Comparison of ENCODE assay signal across 20 cellular contexts in the genomic region with DNA sequence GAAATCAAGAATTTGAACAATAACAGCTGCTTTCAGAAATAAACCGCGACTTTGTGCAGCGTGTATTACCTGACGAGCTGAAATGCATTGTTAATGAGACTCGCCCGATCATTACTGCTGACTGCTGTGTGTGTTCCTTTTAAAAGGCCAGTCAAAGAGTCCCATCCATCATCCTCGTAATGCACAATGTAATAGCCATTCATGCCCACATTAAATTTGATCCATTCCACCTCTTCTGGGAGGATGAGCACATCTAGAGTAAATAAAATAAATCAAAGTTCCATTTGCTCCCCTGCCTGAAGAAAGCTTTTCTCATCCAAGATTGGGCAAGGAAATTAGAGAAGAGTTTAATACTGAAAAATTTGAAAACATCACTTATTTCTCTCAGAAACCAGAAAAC. TPM values are rescaled to one million over a fixed set of nuclear protein-coding genes. Genes with fewer than 3 reads are reported as not detected.
DNase-seq lines count a peak whose midpoint lies in the region; ATAC-seq and TF ChIP-seq lines count a peak whose summit lies in the region.
"Had no signal": no experiment of that assay in that cellular context is flagged by ENCODE, and none has a peak within 500 bp of the region (broad histone marks: within the 10 kb centered on the region; RNA-seq: fewer than 3 reads in every experiment).

No MANE protein-coding gene starts in this region.

- DNase-seq in CD4-positive, CD25-positive, alpha-beta regulatory T cell, result no peak
- DNase-seq in Calu3 (no peak), NCI-H2081 treated with DMSO at 0.1 percent for 48 hours (lab: John Stamatoyannopoulos, UW) (peak; percentile 19), immature natural killer cell (no peak), GF-D8 (lab: John Stamatoyannopoulos, UW) (no peak)
- DNase-seq in activated CD4-positive, alpha-beta T cell treated with anti-CD3 and anti-CD28 coated beads, Interleukin-2, amount 10 ng/mL, durations not matched to agents 7 days and 5 days, result no peak
- DNase-seq: activated CD4-positive, alpha-beta T cell treated with anti-CD3 and anti-CD28 coated beads, Interleukin-2, amount 50 U/mL, for 48 hours; activated T-cell treated with anti-CD3 and anti-CD28 coated beads, Interleukin-2, amount 50 U/mL, for 48 hours; DND-41; left colon; NCI-H2171; NCI-H82; psoas muscle; stimulated activated naive CD4-positive, alpha-beta T cell; WERI-Rb-1 had no signal

- no peak for TF ChIP-seq CTCF in Calu3 (IDR thresholded peaks at IDR 0.05; ENCODE audit: unreplicated experiment)

- H3K27ac ChIP-seq in CD4-positive, CD25-positive, alpha-beta regulatory T cell (ENCODE audit: insufficient read depth, low read length, poor library complexity, severe bottlenecking), result no peak overlapping the region
- H3K27ac ChIP-seq: neural progenitor cell, psoas muscle, SJSA1, WERI-Rb-1 had no signal

- H3K4me1 Mint-ChIP-seq in CD4-positive, CD25-positive, alpha-beta regulatory T cell, result peaks cover under 1 to 12% (median 10%) of the 10 kb centered on the region in 4 donors
- H3K4me1 Mint-ChIP-seq in Calu3 (ENCODE audit: low read depth, unreplicated experiment) (peaks cover 11% of the 10 kb centered on the region), immature natural killer cell (peaks cover 0 to 10% of the 10 kb centered on the region in 2 donors)
- H3K4me1 Mint-ChIP-seq in activated CD4-positive, alpha-beta T cell treated with anti-CD3 and anti-CD28 coated beads, Interleukin-2, amount 10 ng/mL, durations not matched to agents 7 days and 5 days, result no peaks in the 10 kb centered on the region

- H3K27ac Mint-ChIP-seq in CD4-positive, CD25-positive, alpha-beta regulatory T cell, result peak overlapping the region in 2 of 3 donors; percentile 58 to 59
- H3K27ac Mint-ChIP-seq in Calu3 (ENCODE audit: unreplicated experiment) (peak overlapping the region; percentile 16), immature natural killer cell (peak overlapping the region in 4 of 6 donors; percentile 30 to 75 (median 60))
- no peak overlapping the region for H3K27ac Mint-ChIP-seq in activated CD4-positive, alpha-beta T cell treated with anti-CD3 and anti-CD28 coated beads, Interleukin-2, amount 10 ng/mL, durations not matched to agents 7 days and 5 days
- H3K27ac Mint-ChIP-seq: neural progenitor cell had no signal

- no peak overlapping the region for H3K4me3 ChIP-seq in CD4-positive, CD25-positive, alpha-beta regulatory T cell (ENCODE audit: low read depth, low read length)
- H3K4me3 ChIP-seq: K562, neural progenitor cell, psoas muscle, SJSA1 had no signal

- peaks cover 94% of the 10 kb centered on the region for H3K36me3 ChIP-seq in CD4-positive, CD25-positive, alpha-beta regulatory T cell (ENCODE audit: control insufficient read depth, insufficient read depth, low read length)
- H3K36me3 ChIP-seq: neural progenitor cell had no signal

- no peak overlapping the region for H3K4me3 Mint-ChIP-seq in CD4-positive, CD25-positive, alpha-beta regulatory T cell
- H3K4me3 Mint-ChIP-seq in Calu3 (ENCODE audit: low read depth, unreplicated experiment), result no peak overlapping the region
- H3K4me3 Mint-ChIP-seq in immature natural killer cell, result peak overlapping the region in 1 of 5 donors; percentile 10
- H3K4me3 Mint-ChIP-seq in activated CD4-positive, alpha-beta T cell treated with anti-CD3 and anti-CD28 coated beads, Interleukin-2, amount 10 ng/mL, durations not matched to agents 7 days and 5 days, result no peak overlapping the region
- H3K4me3 Mint-ChIP-seq: neural progenitor cell had no signal

- no peak for ATAC-seq in CD4-positive, CD25-positive, alpha-beta regulatory T cell (ENCODE audit: low read depth in 2 of 2)
- ATAC-seq in GM21576 (IDR thresholded peaks at IDR 0.05; ENCODE audit: unreplicated experiment), result no peak
- ATAC-seq in HG03135 (IDR thresholded peaks at IDR 0.05; ENCODE audit: unreplicated experiment), result no peak
- ATAC-seq: K562, left colon, psoas muscle had no signal

- BruUV-seq in Calu3 (replicated peaks; lab: Mats Ljungman, UMichigan), result no TSS peak

- no peaks in the 10 kb centered on the region for H3K9me3 ChIP-seq in CD4-positive, CD25-positive, alpha-beta regulatory T cell (ENCODE audit: control insufficient read depth in 2 of 2, low read length in 2 of 2)
- H3K9me3 ChIP-seq: psoas muscle, SJSA1 had no signal

- no peaks in the 10 kb centered on the region for H3K4me1 ChIP-seq in CD4-positive, CD25-positive, alpha-beta regulatory T cell (ENCODE audit: control insufficient read depth, insufficient read depth, low read length, poor library complexity, severe bottlenecking)

- no peaks in the 10 kb centered on the region for H3K27me3 ChIP-seq in CD4-positive, CD25-positive, alpha-beta regulatory T cell (ENCODE audit: control insufficient read depth, insufficient read depth, low read length)
- H3K27me3 ChIP-seq: neural progenitor cell, SJSA1 had no signal

- no peaks in the 10 kb centered on the region for H3K27me3 Mint-ChIP-seq in CD4-positive, CD25-positive, alpha-beta regulatory T cell
- H3K27me3 Mint-ChIP-seq in Calu3 (ENCODE audit: unreplicated experiment), result no peaks in the 10 kb centered on the region
- H3K27me3 Mint-ChIP-seq in immature natural killer cell (ENCODE audit: low read depth in 3 of 3), result peaks cover 0 to 9% (median 6%) of the 10 kb centered on the region in 3 donors
- H3K27me3 Mint-ChIP-seq in activated CD4-positive, alpha-beta T cell treated with anti-CD3 and anti-CD28 coated beads, Interleukin-2, amount 10 ng/mL, durations not matched to agents 7 days and 5 days, result no peaks in the 10 kb centered on the region

- CTCF ChIA-PET in Calu3 (lab: Charles Lee), result no interaction called here
- CTCF ChIA-PET in activated CD4-positive, alpha-beta T cell treated with anti-CD3 and anti-CD28 coated beads, Interleukin-2, amount 10 ng/mL, durations not matched to agents 7 days and 5 days (lab: Charles Lee), result interaction anchor here (0.6 to 1.5 kb wide), 8 partner anchors 10 to 376 kb away, joined by 3 to 4 read pairs (median 3); no protein-coding TSS in a partner anchor

- H3K36me3 Mint-ChIP-seq in CD4-positive, CD25-positive, alpha-beta regulatory T cell, result peaks cover 64% of the 10 kb centered on the region
- H3K36me3 Mint-ChIP-seq in Calu3 (ENCODE audit: insufficient read depth, unreplicated experiment), result peaks cover 66% of the 10 kb centered on the region
- peaks cover 13 to 53% (median 35%) of the 10 kb centered on the region in 3 donors for H3K36me3 Mint-ChIP-seq in immature natural killer cell
- H3K36me3 Mint-ChIP-seq in activated CD4-positive, alpha-beta T cell treated with anti-CD3 and anti-CD28 coated beads, Interleukin-2, amount 10 ng/mL, durations not matched to agents 7 days and 5 days (ENCODE audit: low read depth), result peaks cover 73% of the 10 kb centered on the region

- POLR2A ChIA-PET in activated CD4-positive, alpha-beta T cell treated with anti-CD3 and anti-CD28 coated beads, Interleukin-2, amount 10 ng/mL, durations not matched to agents 7 days and 5 days (lab: Charles Lee), result no interaction called here

- no peaks in the 10 kb centered on the region for H3K9me3 Mint-ChIP-seq in CD4-positive, CD25-positive, alpha-beta regulatory T cell
- H3K9me3 Mint-ChIP-seq in Calu3 (ENCODE audit: low read depth, unreplicated experiment) (no peaks in the 10 kb centered on the region), immature natural killer cell (no peaks in the 10 kb centered on the region)
- H3K9me3 Mint-ChIP-seq in activated CD4-positive, alpha-beta T cell treated with anti-CD3 and anti-CD28 coated beads, Interleukin-2, amount 10 ng/mL, durations not matched to agents 7 days and 5 days, result no peaks in the 10 kb centered on the region
- H3K9me3 Mint-ChIP-seq: neural progenitor cell had no signal

- intact Hi-C loops in Calu3 (cut with micrococcal nuclease; ENCODE audit: unreplicated experiment), result no loop called here

RNA-seq across cellular contexts. Expression of a gene that starts 22.0 kb away (rescaled TPM):
- total RNA-seq in CD4-positive, CD25-positive, alpha-beta regulatory T cell, result 70.4 TPM
- polyA plus RNA-seq in CD4-positive, CD25-positive, alpha-beta regulatory T cell, result 10 to 100 TPM; 47.3 to 64.3 (median 51.4) TPM
- total RNA-seq in Calu3 (2022), result 43.6 and 52.3 TPM in 2 replicates
- polyA plus RNA-seq in immature natural killer cell, result 10 to 100 TPM; 44.5 to 81.3 (median 70.8) TPM
- 100 to 1,000 TPM; 117 to 161 TPM for total RNA-seq in activated CD4-positive, alpha-beta T cell treated with anti-CD3 and anti-CD28 coated beads, Interleukin-2, amount 10 ng/mL, durations not matched to agents 7 days and 5 days
